ENCODE assay signal across 14 cellular contexts in genomic region chr22:32531228-32531627, GRCh38. TPM values are rescaled to one million over a fixed set of nuclear protein-coding genes. Genes with fewer than 3 reads are reported as not detected.
DNase-seq lines count a peak whose midpoint lies in the region; ATAC-seq and TF ChIP-seq lines count a peak whose summit lies in the region.
"Had no signal": no experiment of that assay in that cellular context is flagged by ENCODE, and none has a peak within 500 bp of the region (broad histone marks: within the 10 kb centered on the region; RNA-seq: fewer than 3 reads in every experiment).

No MANE protein-coding gene starts in this region.

- no peak for ATAC-seq in HG03139 (IDR thresholded peaks at IDR 0.05; ENCODE audit: unreplicated experiment)
- no peak for ATAC-seq in CD8-positive, alpha-beta T cell
- ATAC-seq: naive thymus-derived CD4-positive, alpha-beta T cell had no signal

- H3K4me3 Mint-ChIP-seq in HFFc6: no peak overlapping the region
- H3K4me3 Mint-ChIP-seq in CD8-positive, alpha-beta T cell: no peak overlapping the region
- H3K4me3 Mint-ChIP-seq: activated naive CD8-positive, alpha-beta T cell treated with anti-CD3 and anti-CD28 coated beads, Interleukin-2, amount 10 ng/mL, durations not matched to agents 7 days and 5 days; naive thymus-derived CD4-positive, alpha-beta T cell had no signal

- no peak for TF ChIP-seq CTCF in HFFc6 (IDR thresholded peaks at IDR 0.05)
- no peak for TF ChIP-seq CTCF in fibroblast of villous mesenchyme (IDR thresholded peaks at IDR 0.05; ENCODE audit: insufficient read depth, low read depth, low read length)
- no peak for TF ChIP-seq CTCF in CD8-positive, alpha-beta T cell (IDR thresholded peaks at IDR 0.05)

- H3K4me1 ChIP-seq in muscle layer of colon (ENCODE audit: insufficient read depth, low read length): peaks cover 22% of the 10 kb centered on the region
- peaks cover 33 to 74% (median 60%) of the 10 kb centered on the region in 5 donors for H3K4me1 ChIP-seq in subcutaneous abdominal adipose tissue (ENCODE audit: control insufficient read depth in 5 of 5, insufficient read depth in 5 of 5, low read length in 5 of 5)
- H3K4me1 ChIP-seq in CD8-positive, alpha-beta T cell (ENCODE audit: insufficient read depth, low read length): no peaks in the 10 kb centered on the region

- CTCF ChIA-PET in HEK293T (lab: Yijun Ruan, JAX): interaction anchor here (0.8 kb wide), 1 partner anchor 266 kb away, joined by 10 read pairs; no protein-coding TSS in a partner anchor
- CTCF ChIA-PET in CD8-positive, alpha-beta T cell (lab: Charles Lee): interaction anchor here (0.6 kb wide), 1 partner anchor 38 kb away, joined by 3 read pairs; no protein-coding TSS in a partner anchor

- intact Hi-C loops in CD8-positive, alpha-beta T cell (cut with DNase I, micrococcal nuclease): no loop called here

- H3K9ac ChIP-seq in muscle layer of colon (ENCODE audit: low read length) (no peak overlapping the region), subcutaneous abdominal adipose tissue (ENCODE audit: low read length in 5 of 5) (peak overlapping the region in 1 of 5 donors; percentile 77)

- H3K4me1 Mint-ChIP-seq in HFFc6 (ENCODE audit: low read depth): peaks cover 58% of the 10 kb centered on the region
- no peaks in the 10 kb centered on the region for H3K4me1 Mint-ChIP-seq in CD8-positive, alpha-beta T cell (ENCODE audit: low read depth)
- H3K4me1 Mint-ChIP-seq: activated naive CD8-positive, alpha-beta T cell treated with anti-CD3 and anti-CD28 coated beads, Interleukin-2, amount 10 ng/mL, durations not matched to agents 7 days and 5 days had no signal

- no peaks in the 10 kb centered on the region for H3K36me3 Mint-ChIP-seq in HFFc6 (ENCODE audit: low read depth)
- H3K36me3 Mint-ChIP-seq in CD8-positive, alpha-beta T cell: no peaks in the 10 kb centered on the region
- H3K36me3 Mint-ChIP-seq: activated naive CD8-positive, alpha-beta T cell treated with anti-CD3 and anti-CD28 coated beads, Interleukin-2, amount 10 ng/mL, durations not matched to agents 7 days and 5 days; naive thymus-derived CD4-positive, alpha-beta T cell had no signal

- no peak overlapping the region for H3K4me3 ChIP-seq in fibroblast of villous mesenchyme (ENCODE audit: low read depth, low read length)
- no peak overlapping the region for H3K4me3 ChIP-seq in muscle layer of colon (ENCODE audit: low read depth in 1 of 2, low read length in 2 of 2)
- no peak overlapping the region for H3K4me3 ChIP-seq in subcutaneous abdominal adipose tissue (ENCODE audit: low read depth in 1 of 5, low read length in 5 of 5)
- H3K4me3 ChIP-seq in CD8-positive, alpha-beta T cell (ENCODE audit: low read depth, low read length): no peak overlapping the region
- H3K4me3 ChIP-seq: colonic mucosa had no signal

- H3K36me3 ChIP-seq in muscle layer of colon (ENCODE audit: insufficient read depth, low read length) (no peaks in the 10 kb centered on the region), subcutaneous abdominal adipose tissue (ENCODE audit: control insufficient read depth in 5 of 5, insufficient read depth in 5 of 5, low read length in 5 of 5) (no peaks in the 10 kb centered on the region)
- no peaks in the 10 kb centered on the region for H3K36me3 ChIP-seq in CD8-positive, alpha-beta T cell (ENCODE audit: insufficient read depth, low read length)
- H3K36me3 ChIP-seq: colonic mucosa had no signal

- H3K27me3 ChIP-seq in muscle layer of colon (ENCODE audit: control insufficient read depth in 1 of 2, insufficient read depth in 2 of 2, low read length in 2 of 2): no peaks in the 10 kb centered on the region
- peaks cover 0 to 16% (median 0%) of the 10 kb centered on the region in 5 donors for H3K27me3 ChIP-seq in subcutaneous abdominal adipose tissue (ENCODE audit: control insufficient read depth in 5 of 5, insufficient read depth in 4 of 5, low read length in 5 of 5)
- no peaks in the 10 kb centered on the region for H3K27me3 ChIP-seq in CD8-positive, alpha-beta T cell (ENCODE audit: insufficient read depth, low read length)
- H3K27me3 ChIP-seq: colonic mucosa had no signal

- H3K9me3 Mint-ChIP-seq in HFFc6: no peaks in the 10 kb centered on the region
- no peaks in the 10 kb centered on the region for H3K9me3 Mint-ChIP-seq in CD8-positive, alpha-beta T cell
- H3K9me3 Mint-ChIP-seq: activated naive CD8-positive, alpha-beta T cell treated with anti-CD3 and anti-CD28 coated beads, Interleukin-2, amount 10 ng/mL, durations not matched to agents 7 days and 5 days; naive thymus-derived CD4-positive, alpha-beta T cell had no signal

- POLR2A ChIA-PET in HEK293T (lab: Yijun Ruan, JAX): no interaction called here
- POLR2A ChIA-PET in CD8-positive, alpha-beta T cell (lab: Charles Lee): no interaction called here

- DNase-seq in HFFc6: no peak
- DNase-seq in fibroblast of villous mesenchyme (ENCODE audit: low read depth): peak; percentile 35
- no peak for DNase-seq in HEK293T (ENCODE audit: extremely low spot score)
- DNase-seq in CD8-positive, alpha-beta T cell: no peak
- no peak for DNase-seq in NCI-H1105 treated with DMSO at 0.1 percent for 48 hours (lab: John Stamatoyannopoulos, UW)
- DNase-seq: activated naive CD8-positive, alpha-beta T cell treated with anti-CD3 and anti-CD28 coated beads, Interleukin-2, amount 10 ng/mL, durations not matched to agents 7 days and 5 days; colonic mucosa; DMS53; KBM-7; naive thymus-derived CD4-positive, alpha-beta T cell; NCI-H1436 treated with DMSO at 0.1 percent for 48 hours had no signal

- H3K9me3 ChIP-seq in muscle layer of colon (ENCODE audit: low read length) (no peaks in the 10 kb centered on the region), subcutaneous abdominal adipose tissue (ENCODE audit: control insufficient read depth in 5 of 5, low read length in 5 of 5) (no peaks in the 10 kb centered on the region)
- no peaks in the 10 kb centered on the region for H3K9me3 ChIP-seq in CD8-positive, alpha-beta T cell (ENCODE audit: low read length)
- H3K9me3 ChIP-seq: colonic mucosa had no signal

- H3K27me3 Mint-ChIP-seq in HFFc6 (ENCODE audit: insufficient read depth): peaks cover 6% of the 10 kb centered on the region
- H3K27me3 Mint-ChIP-seq in CD8-positive, alpha-beta T cell (ENCODE audit: low read depth): peaks cover 10% of the 10 kb centered on the region
- H3K27me3 Mint-ChIP-seq: activated naive CD8-positive, alpha-beta T cell treated with anti-CD3 and anti-CD28 coated beads, Interleukin-2, amount 10 ng/mL, durations not matched to agents 7 days and 5 days had no signal

- peak overlapping the region; percentile 29 for H3K27ac ChIP-seq in muscle layer of colon (ENCODE audit: low read depth, low read length)
- peak overlapping the region; percentile 81 for H3K27ac ChIP-seq in subcutaneous abdominal adipose tissue (ENCODE audit: low read depth, low read length)
- H3K27ac ChIP-seq in CD8-positive, alpha-beta T cell (ENCODE audit: low read depth, low read length): no peak overlapping the region
- H3K27ac ChIP-seq: colonic mucosa had no signal

- peak overlapping the region; percentile 88; the same call in 1 of the 2 replicates for H3K27ac Mint-ChIP-seq in HFFc6
- H3K27ac Mint-ChIP-seq in CD8-positive, alpha-beta T cell: no peak overlapping the region
- H3K27ac Mint-ChIP-seq: activated naive CD8-positive, alpha-beta T cell treated with anti-CD3 and anti-CD28 coated beads, Interleukin-2, amount 10 ng/mL, durations not matched to agents 7 days and 5 days; naive thymus-derived CD4-positive, alpha-beta T cell had no signal

TF ChIP-seq in HEK293T, 16 proteins besides CTCF, POLR2A, EP300 and RAD21:
- no peak for TF ChIP-seq SUZ12 (IDR thresholded peaks at IDR 0.05)
- no peak for TF ChIP-seq BHLHE40 (IDR thresholded peaks at IDR 0.05; ENCODE audit: borderline replicate concordance)
- TF ChIP-seq ZNF384 (IDR thresholded peaks at IDR 0.05): no peak
- TF ChIP-seq SP1 (IDR thresholded peaks at IDR 0.05): no peak
- TF ChIP-seq LEF1 (IDR thresholded peaks at IDR 0.05; ENCODE audit: borderline replicate concordance): no peak
- no peak for TF ChIP-seq FOXM1 (IDR thresholded peaks at IDR 0.05; ENCODE audit: borderline replicate concordance)
- no peak for TF ChIP-seq ELF4 (IDR thresholded peaks at IDR 0.05)
- no peak for TF ChIP-seq TARDBP (IDR thresholded peaks at IDR 0.05)
- no peak for TF ChIP-seq FOXK2 (IDR thresholded peaks at IDR 0.05)
- TF ChIP-seq CTBP1 (IDR thresholded peaks at IDR 0.05; ENCODE audit: borderline replicate concordance): no peak
- TF ChIP-seq HDGF (IDR thresholded peaks at IDR 0.05; ENCODE audit: borderline replicate concordance): no peak
- no peak for TF ChIP-seq FOXA1 (IDR thresholded peaks at IDR 0.05)
- no peak for TF ChIP-seq NFRKB (IDR thresholded peaks at IDR 0.05)
- no peak for TF ChIP-seq L3MBTL2 (conservative IDR thresholded peaks at IDR 0.05)
- TF ChIP-seq ARNT (IDR thresholded peaks at IDR 0.05): no peak

RNA-seq across cellular contexts. Expression of gene FBXO7, which starts 56.6 kb away (rescaled TPM):
- 10 to 100 TPM; 61.6 to 81.7 (median 70.8) TPM for total RNA-seq in HFFc6 (2021; fragmentation: NEBNext Ultra II Directional; extraction: Animal tissue kit (Norgen Biotek cat#: 25700))
- 65.7 and 72.1 TPM in 2 replicates for total RNA-seq in fibroblast of villous mesenchyme
- 100 to 1,000 TPM; 172 to 174 TPM for total RNA-seq in CD8-positive, alpha-beta T cell
